ENCODE assay signal across 21 cellular contexts in genomic region chr3:138567403-138567802, GRCh38. TPM values are rescaled to one million over a fixed set of nuclear protein-coding genes. Genes with fewer than 3 reads are reported as not detected.
A peak's percentile ranks its signal among the peaks of the same experiment; 100 is the strongest.
DNase-seq lines count a peak whose midpoint lies in the region; ATAC-seq and TF ChIP-seq lines count a peak whose summit lies in the region.
"Had no signal": no experiment of that assay in that cellular context is flagged by ENCODE, and none has a peak within 500 bp of the region (broad histone marks: within the 10 kb centered on the region; RNA-seq: fewer than 3 reads in every experiment).

No MANE protein-coding gene starts in this region.

- no peak overlapping the region for H3K4ac ChIP-seq in H9 (ENCODE audit: low read depth, low read length)

- no peak overlapping the region for H3K14ac ChIP-seq in H9 (ENCODE audit: insufficient read depth, low read length)

- no peak overlapping the region for H3K4me3 Mint-ChIP-seq in H9
- no peak overlapping the region for H3K4me3 Mint-ChIP-seq in mesothelial cell of epicardium
- H3K4me3 Mint-ChIP-seq: activated CD4-positive, alpha-beta T cell treated with anti-CD3 and anti-CD28 coated beads, Interleukin-2, amount 10 ng/mL, durations not matched to agents 24 days and 14 days; type B pancreatic cell had no signal

- H3K18ac ChIP-seq in H9 (ENCODE audit: insufficient read length, low read depth, low read length): no peak overlapping the region

- intact Hi-C loops in left lung (cut with DNase I): no loop called here

- no peaks in the 10 kb centered on the region for H3K23me2 ChIP-seq in H9 (ENCODE audit: insufficient read length, low read depth, low read length, poor library complexity, severe bottlenecking)

- no peaks in the 10 kb centered on the region for H3K27me3 Mint-ChIP-seq in H9 (ENCODE audit: low read depth)
- H3K27me3 Mint-ChIP-seq in mesothelial cell of epicardium (ENCODE audit: low read depth): no peaks in the 10 kb centered on the region
- H3K27me3 Mint-ChIP-seq: activated CD4-positive, alpha-beta T cell treated with anti-CD3 and anti-CD28 coated beads, Interleukin-2, amount 10 ng/mL, durations not matched to agents 24 days and 14 days; type B pancreatic cell had no signal

- no peak overlapping the region for H2BK120ac ChIP-seq in H9 (ENCODE audit: low read depth, low read length, poor library complexity, severe bottlenecking)

- H3K79me1 ChIP-seq in H9 (ENCODE audit: insufficient read depth, low read depth, low read length, poor library complexity, severe bottlenecking): no peaks in the 10 kb centered on the region

- no peak overlapping the region for H3T11ph ChIP-seq in H9 (ENCODE audit: low read length)

- H3K9ac ChIP-seq in H9 (ENCODE audit: extremely low read depth, insufficient read length, low read length): no peak overlapping the region

- no peaks in the 10 kb centered on the region for H3K79me2 ChIP-seq in H9 (ENCODE audit: insufficient read depth, low read length)

- H2AFZ ChIP-seq in H9 (ENCODE audit: low read length): no peak overlapping the region

- H3K56ac ChIP-seq in H9 (ENCODE audit: insufficient read length, low read depth, low read length): no peak overlapping the region

- H2BK12ac ChIP-seq in H9 (ENCODE audit: insufficient read length, low read depth, low read length): no peak overlapping the region

- peaks cover 0 to 5% of the 10 kb centered on the region in 2 donors for H3K36me3 ChIP-seq in left lung
- H3K36me3 ChIP-seq: adrenal gland, lower lobe of right lung, ovary had no signal

- H3K36me3 Mint-ChIP-seq in H9 (ENCODE audit: insufficient read depth in 1 of 3, low read depth in 3 of 3): peaks cover 11 to 25% (median 21%) of the 10 kb centered on the region in 3 experiments
- H3K36me3 Mint-ChIP-seq in mesothelial cell of epicardium: peaks cover 78% of the 10 kb centered on the region

- peak; percentile 78 for ATAC-seq in left lung
- ATAC-seq in GM18517 (IDR thresholded peaks at IDR 0.05; ENCODE audit: unreplicated experiment): no peak
- ATAC-seq in HG03039 (IDR thresholded peaks at IDR 0.05; ENCODE audit: unreplicated experiment): no peak

- no peak overlapping the region for H3K4me2 ChIP-seq in H9 (ENCODE audit: insufficient read depth, insufficient read length, low read length)

- H3K4me1 ChIP-seq in H9 (ENCODE audit: insufficient read depth, low read length): no peaks in the 10 kb centered on the region
- H3K4me1 ChIP-seq in left lung: no peaks in the 10 kb centered on the region
- H3K4me1 ChIP-seq: adrenal gland, Peyer's patch, stomach had no signal

- no peak overlapping the region for H2AK5ac ChIP-seq in H9 (ENCODE audit: insufficient read length, low read length)

- no peaks in the 10 kb centered on the region for H3K9me3 ChIP-seq in H9 (ENCODE audit: control insufficient read depth, low read depth, low read length)
- no peaks in the 10 kb centered on the region for H3K9me3 ChIP-seq in left lung
- H3K9me3 ChIP-seq: adrenal gland, lower lobe of right lung, ovary, Peyer's patch, stomach had no signal

- no peak overlapping the region for H2BK5ac ChIP-seq in H9 (ENCODE audit: insufficient read length, low read length)

- no peak overlapping the region for H3K27ac ChIP-seq in C4-2B
- no peak overlapping the region for H3K27ac ChIP-seq in H9 (ENCODE audit: insufficient read length, low read depth, low read length)
- H3K27ac ChIP-seq in left lung: no peak overlapping the region
- H3K27ac ChIP-seq: adrenal gland, lower lobe of right lung, ovary, Peyer's patch, stomach had no signal

- peaks cover 5 to 8% of the 10 kb centered on the region in 2 experiments; a peak in 4 of 5 replicates for H3K9me3 Mint-ChIP-seq in H9
- H3K9me3 Mint-ChIP-seq in mesothelial cell of epicardium: peaks cover 58% of the 10 kb centered on the region

- H4K5ac ChIP-seq in H9 (ENCODE audit: insufficient read length, low read depth, low read length): no peak overlapping the region

- no peak overlapping the region for H2BK20ac ChIP-seq in H9 (ENCODE audit: low read depth, low read length, poor library complexity, severe bottlenecking)

- no peak for DNase-seq in H9
- peak; percentile 20 for DNase-seq in RKO (ENCODE audit: low spot score)
- no peak for DNase-seq in left lung
- DNase-seq in stimulated activated CD4-positive, alpha-beta T cell treated with anti-CD3 and anti-CD28 coated beads, Interleukin-2, amount 100 ng/mL, for 48 hours: no peak
- no peak for DNase-seq in mesothelial cell of epicardium (ENCODE audit: low spot score in 2 of 2, unreplicated experiment in 2 of 2)
- DNase-seq: activated CD4-positive, alpha-beta T cell treated with anti-CD3 and anti-CD28 coated beads, Interleukin-2, amount 10 ng/mL, durations not matched to agents 24 days and 14 days; activated gamma-delta T cell; adrenal gland; caudate nucleus; COR-L47; lower lobe of right lung; NCI-H1048; NCI-H2081 treated with DMSO at 0.1 percent for 48 hours; NCI-H526; ovary; Peyer's patch; stomach had no signal

- H4K20me1 ChIP-seq in H9 (ENCODE audit: control insufficient read depth, insufficient read depth, insufficient read length): no peaks in the 10 kb centered on the region

- H3K27me3 ChIP-seq in H9 (ENCODE audit: insufficient read depth, low read length) (no peaks in the 10 kb centered on the region), left lung (no peaks in the 10 kb centered on the region)
- H3K27me3 ChIP-seq: adrenal gland, ovary, Peyer's patch, stomach had no signal

- H3K23ac ChIP-seq in H9 (ENCODE audit: insufficient read length, low read depth, low read length): no peak overlapping the region

- TF ChIP-seq CTCF in C4-2B (conservative IDR thresholded peaks at IDR 0.05) (peak; percentile 53), H9 (conservative IDR thresholded peaks at IDR 0.05) (0 out of 3 replicates have a peak, but pooled peaks have one; percentile 12), left lung (IDR thresholded peaks at IDR 0.05) (no peak), mesothelial cell of epicardium (IDR thresholded peaks at IDR 0.05; ENCODE audit: unreplicated experiment) (no peak)

- H3K27ac Mint-ChIP-seq in H9 (no peak overlapping the region), mesothelial cell of epicardium (no peak overlapping the region)
- H3K27ac Mint-ChIP-seq: activated CD4-positive, alpha-beta T cell treated with anti-CD3 and anti-CD28 coated beads, Interleukin-2, amount 10 ng/mL, durations not matched to agents 24 days and 14 days; type B pancreatic cell had no signal

- no peak overlapping the region for H2BK15ac ChIP-seq in H9 (ENCODE audit: low read depth, low read length)

- no peak overlapping the region for H4K91ac ChIP-seq in H9 (ENCODE audit: insufficient read length, low read depth, low read length)

- no peak overlapping the region for H4K8ac ChIP-seq in H9 (replicated peaks; ENCODE audit: insufficient read length, low read depth, low read length)

- H3K4me3 ChIP-seq in left lung: no peak overlapping the region
- H3K4me3 ChIP-seq: adrenal gland, lower lobe of right lung, ovary, Peyer's patch, stomach had no signal

- H3K4me1 Mint-ChIP-seq in H9 (peaks cover 0 to 2% of the 10 kb centered on the region in 2 experiments; a peak in 1 of 4 replicates), mesothelial cell of epicardium (no peaks in the 10 kb centered on the region)

RNA-seq across cellular contexts. Expression of gene CEP70, which starts 26.7 kb away (rescaled TPM):
- 31.1 and 32.6 TPM in 2 replicates for total RNA-seq in H9 (2021)
- total RNA-seq in left lung: 10 to 100 TPM; 31.2 to 65.4 TPM
- 51.5 to 54.8 TPM (median 51.6 TPM) in 3 replicates for total RNA-seq in mesothelial cell of epicardium

RNA-seq across cellular contexts. Expression of gene FAIM, which starts 41.2 kb away (rescaled TPM):
- total RNA-seq in H9 (2021): 10.0 and 11.0 TPM in 2 replicates
- 10 to 100 TPM; 11.6 to 16.0 TPM for total RNA-seq in left lung
- total RNA-seq in mesothelial cell of epicardium: 12.1 to 14.7 TPM (median 13.7 TPM) in 3 replicates

Comparison
In these comparisons a context has a peak if more than half of its experiments do, and no peak if none do; other contexts are left out.
1. CTCF ChIP-seq: peak in C4-2B (single experiment) and H9 (single experiment); none in left lung (0 of 2) and mesothelial cell of epicardium (single experiment).